In genomic region chr5:89613222-89613956, GRCh38 we compare ENCODE assay signal across 11 cellular contexts.
A peak's percentile ranks its signal among the peaks of the same experiment; 100 is the strongest.
DNase-seq lines count a peak whose midpoint lies in the region; ATAC-seq and TF ChIP-seq lines count a peak whose summit lies in the region.
"Had no signal": no experiment of that assay in that cellular context is flagged by ENCODE, and none has a peak within 500 bp of the region (broad histone marks: within the 10 kb centered on the region; RNA-seq: fewer than 3 reads in every experiment).

No MANE protein-coding gene starts in this region.

- POLR2A ChIA-PET in OCI-LY7 (lab: Charles Lee) = no interaction called here

- no peak overlapping the region for H3K27ac ChIP-seq in OCI-LY7 (ENCODE audit: low read depth, low read length, poor library complexity, severe bottlenecking)
- H3K27ac ChIP-seq: esophagus muscularis mucosa had no signal

- no peaks in the 10 kb centered on the region for H3K79me2 ChIP-seq in OCI-LY7 (ENCODE audit: insufficient read depth, low read depth, low read length)

- DNase-seq in renal cortical epithelial cell (ENCODE audit: low read depth) (peak; percentile 79), omental fat pad (ENCODE audit: low spot score) (no peak), NCI-H1417 (lab: John Stamatoyannopoulos, UW) (no peak), OCI-LY7 (ENCODE audit: low spot score) (no peak)
- no peak for DNase-seq in NK-92 treated with Interleukin-12 subunit alpha and Interleukin-12 subunit beta, amount 100 ng/mL, for 24 hours (lab: John Stamatoyannopoulos, UW)
- DNase-seq: NCI-H774 had no signal

- H3K4me2 ChIP-seq in OCI-LY7 (ENCODE audit: low read length) = no peak overlapping the region

- CTCF ChIA-PET in OCI-LY7 (lab: Charles Lee; ENCODE audit: unreplicated experiment) = no interaction called here

- BruUV-seq in OCI-LY7 (replicated peaks; lab: Mats Ljungman, UMichigan) = no TSS peak

- intact Hi-C loops in OCI-LY7 (cut with micrococcal nuclease; ENCODE audit: unreplicated experiment) = no loop called here

- H3K36me3 ChIP-seq in OCI-LY7 (ENCODE audit: insufficient read depth, low read length) = no peaks in the 10 kb centered on the region
- H3K36me3 ChIP-seq: esophagus muscularis mucosa had no signal

- H3K4me1 ChIP-seq in OCI-LY7 (ENCODE audit: insufficient read depth, low read length, poor library complexity, severe bottlenecking) = no peaks in the 10 kb centered on the region
- H3K4me1 ChIP-seq: esophagus muscularis mucosa had no signal

- TF ChIP-seq CTCF in omental fat pad (IDR thresholded peaks at IDR 0.05) = no peak
- TF ChIP-seq CTCF in OCI-LY7 (conservative IDR thresholded peaks at IDR 0.05; ENCODE audit: low read length) = no peak

- no peak overlapping the region for H3K4me3 ChIP-seq in OCI-LY7 (ENCODE audit: low read depth, low read length, poor library complexity, severe bottlenecking)
- H3K4me3 ChIP-seq: esophagus muscularis mucosa had no signal

- no peaks in the 10 kb centered on the region for H3K9me3 ChIP-seq in OCI-LY7 (ENCODE audit: low read length)
- H3K9me3 ChIP-seq: esophagus muscularis mucosa had no signal

- no peaks in the 10 kb centered on the region for H4K20me1 ChIP-seq in OCI-LY7 (ENCODE audit: insufficient read depth, low read length)

- no peaks in the 10 kb centered on the region for H3K9me2 ChIP-seq in OCI-LY7 (ENCODE audit: insufficient read depth, low read length)

- peak; percentile 70 for ATAC-seq in GM19035 (IDR thresholded peaks at IDR 0.05; ENCODE audit: unreplicated experiment)
- ATAC-seq in HG02610 (IDR thresholded peaks at IDR 0.05; ENCODE audit: unreplicated experiment) = peak; percentile 99
- ATAC-seq in HG03521 (IDR thresholded peaks at IDR 0.05; ENCODE audit: unreplicated experiment) = peak; percentile 62
- ATAC-seq in omental fat pad (ENCODE audit: low FRiP score) = no peak
- ATAC-seq: left lobe of liver had no signal

- no peak overlapping the region for H2AFZ ChIP-seq in OCI-LY7 (ENCODE audit: low read length)
